19 cellular contexts compared by ENCODE assay signal in genomic region chr3:185200639-185201038, GRCh38. TPM values are rescaled to one million over a fixed set of nuclear protein-coding genes. Genes with fewer than 3 reads are reported as not detected.
DNase-seq lines count a peak whose midpoint lies in the region; ATAC-seq and TF ChIP-seq lines count a peak whose summit lies in the region.
"Had no signal": no experiment of that assay in that cellular context is flagged by ENCODE, and none has a peak within 500 bp of the region (broad histone marks: within the 10 kb centered on the region; RNA-seq: fewer than 3 reads in every experiment).

No MANE protein-coding gene starts in this region.

- H3K36me3 Mint-ChIP-seq in CD4-positive, alpha-beta memory T cell = peaks cover 0 to 19% of the 10 kb centered on the region in 2 donors
- H3K36me3 Mint-ChIP-seq: activated CD4-positive, alpha-beta memory T cell treated with anti-CD3 and anti-CD28 coated beads for 36 hours had no signal

- no peak for ATAC-seq in GM21825 (IDR thresholded peaks at IDR 0.05; ENCODE audit: unreplicated experiment)
- ATAC-seq: activated T-helper 17 cell treated with anti-CD3 and anti-CD28 coated beads, Interleukin-2, amount 50 U/mL, for 72 hours; GM23338; upper lobe of right lung had no signal

- H3K4me3 ChIP-seq in SJCRH30 (no peak overlapping the region), esophagus squamous epithelium (no peak overlapping the region), spleen (no peak overlapping the region), ascending aorta (no peak overlapping the region)
- no peak overlapping the region for H3K4me3 ChIP-seq in CD4-positive, alpha-beta memory T cell (ENCODE audit: low read length in 2 of 2)
- H3K4me3 ChIP-seq: cardiac muscle cell, GM23338, upper lobe of right lung had no signal

- POLR2A ChIA-PET in CD4-positive, alpha-beta memory T cell (lab: Charles Lee; ENCODE audit: partially characterized antibody) = no interaction called here

- peaks cover 1% of the 10 kb centered on the region; the same call in 1 of the 2 replicates for H3K4me1 ChIP-seq in SJCRH30
- H3K4me1 ChIP-seq in esophagus squamous epithelium = peaks cover 0 to 17% (median 0%) of the 10 kb centered on the region in 3 donors
- H3K4me1 ChIP-seq in spleen = no peaks in the 10 kb centered on the region
- no peaks in the 10 kb centered on the region for H3K4me1 ChIP-seq in CD4-positive, alpha-beta memory T cell (ENCODE audit: insufficient read depth, low read length)
- no peaks in the 10 kb centered on the region for H3K4me1 ChIP-seq in ascending aorta
- H3K4me1 ChIP-seq: parathyroid adenoma, upper lobe of right lung had no signal

- H3K27me3 Mint-ChIP-seq in CD4-positive, alpha-beta memory T cell = peaks cover under 1 to 1% of the 10 kb centered on the region in 2 donors
- H3K27me3 Mint-ChIP-seq: activated CD4-positive, alpha-beta memory T cell treated with anti-CD3 and anti-CD28 coated beads for 36 hours; activated T-helper 17 cell treated with anti-CD3 and anti-CD28 coated beads, Interleukin-2, amount 50 U/mL, for 72 hours had no signal

- CTCF ChIA-PET in CD4-positive, alpha-beta memory T cell (lab: Charles Lee; ENCODE audit: partially characterized antibody) = no interaction called here

- H3K36me3 ChIP-seq in SJCRH30 = no peaks in the 10 kb centered on the region
- H3K36me3 ChIP-seq in esophagus squamous epithelium = peaks cover 0 to 15% (median 0%) of the 10 kb centered on the region in 3 donors
- H3K36me3 ChIP-seq in spleen = peaks cover 0 to 30% (median 2%) of the 10 kb centered on the region in 6 donors
- no peaks in the 10 kb centered on the region for H3K36me3 ChIP-seq in CD4-positive, alpha-beta memory T cell (ENCODE audit: insufficient read depth, low read length)
- no peaks in the 10 kb centered on the region for H3K36me3 ChIP-seq in ascending aorta
- H3K36me3 ChIP-seq: cardiac muscle cell had no signal

- H3K27ac Mint-ChIP-seq in CD4-positive, alpha-beta memory T cell = no peak overlapping the region
- H3K27ac Mint-ChIP-seq: activated CD4-positive, alpha-beta memory T cell treated with anti-CD3 and anti-CD28 coated beads for 36 hours; activated T-helper 17 cell treated with anti-CD3 and anti-CD28 coated beads, Interleukin-2, amount 50 U/mL, for 72 hours; GM23338 had no signal

- TF ChIP-seq POLR2A in esophagus squamous epithelium (IDR thresholded peaks at IDR 0.05) (no peak), spleen (IDR thresholded peaks at IDR 0.05) (no peak)

- no peak overlapping the region for H3K4me3 Mint-ChIP-seq in CD4-positive, alpha-beta memory T cell
- H3K4me3 Mint-ChIP-seq: activated CD4-positive, alpha-beta memory T cell treated with anti-CD3 and anti-CD28 coated beads for 36 hours; activated T-helper 17 cell treated with anti-CD3 and anti-CD28 coated beads, Interleukin-2, amount 50 U/mL, for 72 hours; GM23338 had no signal

- no peaks in the 10 kb centered on the region for H3K27me3 ChIP-seq in SJCRH30
- no peaks in the 10 kb centered on the region for H3K27me3 ChIP-seq in esophagus squamous epithelium
- H3K27me3 ChIP-seq in spleen (replicated peaks in 1 of 7) = no peaks in the 10 kb centered on the region
- H3K27me3 ChIP-seq in CD4-positive, alpha-beta memory T cell (ENCODE audit: insufficient read depth, low read length) = no peaks in the 10 kb centered on the region
- H3K27me3 ChIP-seq in ascending aorta = no peaks in the 10 kb centered on the region
- H3K27me3 ChIP-seq: cardiac muscle cell, upper lobe of right lung had no signal

- no peaks in the 10 kb centered on the region for H3K9me3 ChIP-seq in SJCRH30 (replicated peaks)
- no peaks in the 10 kb centered on the region for H3K9me3 ChIP-seq in esophagus squamous epithelium
- no peaks in the 10 kb centered on the region for H3K9me3 ChIP-seq in spleen
- no peaks in the 10 kb centered on the region for H3K9me3 ChIP-seq in CD4-positive, alpha-beta memory T cell (ENCODE audit: control insufficient read depth in 1 of 2, low read length in 2 of 2)
- H3K9me3 ChIP-seq in ascending aorta = no peaks in the 10 kb centered on the region
- H3K9me3 ChIP-seq: upper lobe of right lung had no signal

- intact Hi-C loops in esophagus squamous epithelium (cut with DNase I) (no loop called here), spleen (cut with DNase I; ENCODE audit: low total_unique reads) (no loop called here), ascending aorta (cut with DNase I) (no loop called here)
- intact Hi-C loops in CD4-positive, alpha-beta memory T cell (cut with micrococcal nuclease) = no loop called here

- H3K4me1 Mint-ChIP-seq in CD4-positive, alpha-beta memory T cell = no peaks in the 10 kb centered on the region
- H3K4me1 Mint-ChIP-seq: activated T-helper 17 cell treated with anti-CD3 and anti-CD28 coated beads, Interleukin-2, amount 50 U/mL, for 72 hours; GM23338 had no signal

- no peak for TF ChIP-seq CTCF in esophagus squamous epithelium (IDR thresholded peaks at IDR 0.05)
- no peak for TF ChIP-seq CTCF in spleen (IDR thresholded peaks at IDR 0.05 in 8 of 11, conservative IDR thresholded peaks at IDR 0.05 in 3 of 11)
- no peak for TF ChIP-seq CTCF in ascending aorta (IDR thresholded peaks at IDR 0.05)

- H3K9me3 Mint-ChIP-seq in CD4-positive, alpha-beta memory T cell = peaks cover 0 to 2% (median 0%) of the 10 kb centered on the region in 8 donors
- H3K9me3 Mint-ChIP-seq: activated CD4-positive, alpha-beta memory T cell treated with anti-CD3 and anti-CD28 coated beads for 36 hours; GM23338 had no signal

- WGBS in esophagus squamous epithelium, 2 donors = 34 to 35% methylated on average over 4 to 5 of the region's 5 CpGs
- WGBS in spleen, 5 donors = 86 to 97% (median 93%) methylated on average over 5 of the region's 5 CpGs

- DNase-seq in GM03348 (ENCODE audit: low spot score) (peak; percentile 60), SJCRH30 (peak; percentile 32 to 51), esophagus squamous epithelium (lab: John Stamatoyannopoulos, UW) (no peak), renal cortical epithelial cell (ENCODE audit: low read depth) (peak; percentile 64), spleen (no peak), ascending aorta (ENCODE audit: low spot score in 2 of 2) (no peak)
- DNase-seq in CD4-positive, alpha-beta memory T cell = no peak
- DNase-seq: activated CD4-positive, alpha-beta memory T cell treated with anti-CD3 and anti-CD28 coated beads for 36 hours; C1 segment of cervical spinal cord; NCI-H2029 treated with DMSO at 0.1 percent for 48 hours; NCI-H748 treated with DMSO at 0.1 percent for 48 hours; Right ventricle myocardium superior; stimulated activated CD8-positive, alpha-beta memory T cell treated with anti-CD3 and anti-CD28 coated beads, Interleukin-4, amount 100 ng/mL, for 48 hours; upper lobe of right lung had no signal

- H3K27ac ChIP-seq in SJCRH30 (peak overlapping the region; percentile 34; the same call in 1 of the 2 replicates), esophagus squamous epithelium (peak overlapping the region; percentile 21 to 75 (median 66)), spleen (no peak overlapping the region), ascending aorta (no peak overlapping the region)
- H3K27ac ChIP-seq in CD4-positive, alpha-beta memory T cell (ENCODE audit: low read depth, low read length) = no peak overlapping the region
- H3K27ac ChIP-seq: cardiac muscle cell, parathyroid adenoma, upper lobe of right lung had no signal

RNA-seq across cellular contexts. Expression of gene C3orf70, which starts 47.8 kb away (rescaled TPM):
- 11.7 and 11.8 TPM in 2 replicates for total RNA-seq in SJCRH30 (2014; rRNA removed; shearing (Covaris generic))
- total RNA-seq in esophagus squamous epithelium (1 to 10 TPM in 2 of 4 donors, under 1 TPM in 2; 0.57 to 8.6 (median 1.3) TPM), renal cortical epithelial cell (under 0.01 and 0.17 TPM in 2 replicates), spleen (1 to 10 TPM; 2.7 to 9.9 (median 7.2) TPM), ascending aorta (16.5 TPM)
- polyA plus RNA-seq in spleen = 1 to 10 TPM in 1 of 3 donors, under 1 TPM in 2; 0.41 to 2.5 (median 0.49) TPM
- not detected for total RNA-seq in CD4-positive, alpha-beta memory T cell
- not detected for polyA plus RNA-seq in CD4-positive, alpha-beta memory T cell
- total RNA-seq: activated CD4-positive, alpha-beta memory T cell treated with anti-CD3 and anti-CD28 coated beads for 36 hours had no signal

RNA-seq across cellular contexts. Expression of gene EHHADH, which starts 53.2 kb away (rescaled TPM):
- total RNA-seq in SJCRH30 (2014; rRNA removed; shearing (Covaris generic)) = 3.4 and 5.7 TPM in 2 replicates
- total RNA-seq in esophagus squamous epithelium = 1 to 10 TPM; 5.7 to 6.3 (median 5.9) TPM
- 21.9 and 35.6 TPM in 2 replicates for total RNA-seq in renal cortical epithelial cell
- 10 to 100 TPM in 4 of 7 donors, 1 to 10 TPM in 3; 3.9 to 18.9 (median 10.1) TPM for total RNA-seq in spleen
- polyA plus RNA-seq in spleen = 1 to 10 TPM; 1.3 to 2.5 (median 1.8) TPM
- total RNA-seq in CD4-positive, alpha-beta memory T cell = 1 to 10 TPM; 1.2 to 1.6 TPM
- 1 to 10 TPM; 1.1 to 1.6 TPM for polyA plus RNA-seq in CD4-positive, alpha-beta memory T cell
- total RNA-seq in ascending aorta = 1.8 TPM

Comparison
In these comparisons a context has a peak if more than half of its experiments do, and no peak if none do; other contexts are left out.
1. DNase-seq: peak in GM03348 (single experiment), SJCRH30 (2 of 2) and renal cortical epithelial cell (single experiment); none in esophagus squamous epithelium (single experiment), spleen (single experiment), CD4-positive, alpha-beta memory T cell (0 of 5) and ascending aorta (0 of 2).
2. H3K27ac ChIP-seq: peak in SJCRH30 (single experiment) and esophagus squamous epithelium (4 of 4); none in spleen (0 of 8), CD4-positive, alpha-beta memory T cell (single experiment) and ascending aorta (0 of 2).